8 cellular contexts compared by ENCODE assay signal in genomic region chr16:47779201-47780016, GRCh38.
DNase-seq lines count a peak whose midpoint lies in the region; ATAC-seq, FAIRE-seq and TF ChIP-seq lines count a peak whose summit lies in the region.

No MANE protein-coding gene starts in this region.

- TF ChIP-seq CTCF in stomach (IDR thresholded peaks at IDR 0.05): no peak

- H3K9me3 Mint-ChIP-seq in activated T-cell treated with anti-CD3 and anti-CD28 coated beads, Interleukin-2, amount 50 U/mL, for 24 hours: no peaks in the 10 kb centered on the region

- WGBS in stomach, 5 donors: 51 to 58% (median 56%) methylated on average over 7 of the region's 7 CpGs

- TF ChIP-seq POLR2A in GM12892 (IDR thresholded peaks at IDR 0.05; ENCODE audit: low read depth, low read length) (no peak), stomach (IDR thresholded peaks at IDR 0.05) (no peak)

- peak; percentile 71 for ATAC-seq in HG03159 (IDR thresholded peaks at IDR 0.05; ENCODE audit: unreplicated experiment)

- DNase-seq in GM12892 (ENCODE audit: insufficient read length): peak; percentile 0
- peak; percentile 43 for DNase-seq in activated T-cell treated with anti-CD3 and anti-CD28 coated beads, Interleukin-2, amount 50 U/mL, for 24 hours
- DNase-seq in kidney tubule cell (ENCODE audit: low spot score): peak; percentile 7
- no peak for DNase-seq in stomach
- DNase-seq in SW 1271 (lab: John Stamatoyannopoulos, UW): no peak
- DNase-seq in NCI-H187 treated with DMSO at 0.1 percent for 48 hours (lab: John Stamatoyannopoulos, UW): no peak
- no peak for DNase-seq in frontal cortex (ENCODE audit: low spot score in 2 of 2)

- H3K27me3 ChIP-seq in stomach: no peaks in the 10 kb centered on the region

- intact Hi-C loops in stomach (cut with DNase I; ENCODE audit: low total_unique reads): no loop called here

- no peaks in the 10 kb centered on the region for H3K36me3 ChIP-seq in stomach

- H3K4me1 Mint-ChIP-seq in activated T-cell treated with anti-CD3 and anti-CD28 coated beads, Interleukin-2, amount 50 U/mL, for 24 hours (ENCODE audit: low read depth): peaks cover 10% of the 10 kb centered on the region

- H3K27ac Mint-ChIP-seq in activated T-cell treated with anti-CD3 and anti-CD28 coated beads, Interleukin-2, amount 50 U/mL, for 24 hours: peak overlapping the region; percentile 78

- peak overlapping the region; percentile 1 to 33 (median 28) for H3K4me3 ChIP-seq in stomach

- TF ChIP-seq EP300 in stomach (IDR thresholded peaks at IDR 0.05): no peak

- H3K27me3 Mint-ChIP-seq in activated T-cell treated with anti-CD3 and anti-CD28 coated beads, Interleukin-2, amount 50 U/mL, for 24 hours: peaks cover 8% of the 10 kb centered on the region

- no peak overlapping the region for H3K27ac ChIP-seq in stomach

- H3K9me3 ChIP-seq in stomach: no peaks in the 10 kb centered on the region

- no peaks in the 10 kb centered on the region for H3K4me1 ChIP-seq in stomach

- no peaks in the 10 kb centered on the region for H3K36me3 Mint-ChIP-seq in activated T-cell treated with anti-CD3 and anti-CD28 coated beads, Interleukin-2, amount 50 U/mL, for 24 hours (ENCODE audit: low read depth)

- H3K4me3 Mint-ChIP-seq in activated T-cell treated with anti-CD3 and anti-CD28 coated beads, Interleukin-2, amount 50 U/mL, for 24 hours: peak overlapping the region; percentile 69

- FAIRE-seq in GM12892 (lab: Jason Lieb, UNC) (peak; percentile 51), frontal cortex (lab: Jason Lieb, UNC) (no peak)

Comparison
In these comparisons a context has a peak if more than half of its experiments do, and no peak if none do; other contexts are left out.
1. DNase-seq: peak in GM12892 (single experiment), activated T-cell treated with anti-CD3 and anti-CD28 coated beads, Interleukin-2, amount 50 U/mL, for 24 hours (single experiment) and kidney tubule cell (single experiment); none in stomach (single experiment), SW 1271 (0 of 2), NCI-H187 treated with DMSO at 0.1 percent for 48 hours (single experiment) and frontal cortex (0 of 2).